In the genomic region with DNA sequence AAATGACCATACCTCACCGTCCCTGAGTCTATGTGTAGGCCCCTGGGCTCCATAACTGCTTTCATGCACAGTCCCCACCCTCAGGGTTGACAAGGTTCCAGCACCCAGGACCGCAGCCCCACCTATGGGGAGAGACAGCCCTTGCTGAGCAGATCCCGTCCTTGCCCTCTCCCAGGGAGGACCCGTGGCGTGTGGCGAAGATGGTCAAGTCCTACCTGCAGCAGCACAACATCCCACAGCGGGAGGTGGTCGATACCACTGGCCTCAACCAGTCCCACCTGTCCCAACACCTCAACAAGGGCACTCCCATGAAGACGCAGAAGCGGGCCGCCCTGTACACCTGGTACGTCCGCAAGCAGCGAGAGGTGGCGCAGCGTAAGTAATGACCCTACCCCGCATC, we compare ENCODE assay signal across 1 cellular context.
TF ChIP-seq lines count a peak whose summit lies in the region.

No MANE protein-coding gene starts in this region.

TF ChIP-seq in HepG2, 621 proteins besides CTCF, POLR2A, EP300 and RAD21:
- TF ChIP-seq HNRNPUL1 (IDR thresholded peaks at IDR 0.05; ENCODE audit: low read depth, low read length) = no peak
- TF ChIP-seq ZNF775 (CRISPR knock-in tag; IDR thresholded peaks at IDR 0.05; ENCODE audit: borderline replicate concordance) = no peak
- TF ChIP-seq, protein P1, sequence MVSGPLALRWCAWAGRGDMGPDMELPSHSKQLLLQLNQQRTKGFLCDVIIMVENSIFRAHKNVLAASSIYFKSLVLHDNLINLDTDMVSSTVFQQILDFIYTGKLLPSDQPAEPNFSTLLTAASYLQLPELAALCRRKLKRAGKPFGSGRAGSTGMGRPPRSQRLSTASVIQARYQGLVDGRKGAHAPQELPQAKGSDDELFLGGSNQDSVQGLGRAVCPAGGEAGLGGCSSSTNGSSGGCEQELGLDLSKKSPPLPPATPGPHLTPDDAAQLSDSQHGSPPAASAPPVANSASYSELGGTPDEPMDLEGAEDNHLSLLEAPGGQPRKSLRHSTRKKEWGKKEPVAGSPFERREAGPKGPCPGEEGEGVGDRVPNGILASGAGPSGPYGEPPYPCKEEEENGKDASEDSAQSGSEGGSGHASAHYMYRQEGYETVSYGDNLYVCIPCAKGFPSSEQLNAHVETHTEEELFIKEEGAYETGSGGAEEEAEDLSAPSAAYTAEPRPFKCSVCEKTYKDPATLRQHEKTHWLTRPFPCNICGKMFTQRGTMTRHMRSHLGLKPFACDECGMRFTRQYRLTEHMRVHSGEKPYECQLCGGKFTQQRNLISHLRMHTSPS (CRISPR knock-in tag; IDR thresholded peaks at IDR 0.05; ENCODE audit: low read depth) = no peak
- TF ChIP-seq, protein P2, sequence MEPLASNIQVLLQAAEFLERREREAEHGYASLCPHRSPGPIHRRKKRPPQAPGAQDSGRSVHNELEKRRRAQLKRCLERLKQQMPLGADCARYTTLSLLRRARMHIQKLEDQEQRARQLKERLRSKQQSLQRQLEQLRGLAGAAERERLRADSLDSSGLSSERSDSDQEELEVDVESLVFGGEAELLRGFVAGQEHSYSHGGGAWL (CRISPR knock-in tag; IDR thresholded peaks at IDR 0.05) = no peak
- no peak for TF ChIP-seq ZNF674 (CRISPR knock-in tag; IDR thresholded peaks at IDR 0.05; ENCODE audit: low read depth)
- no peak for TF ChIP-seq ZNF335 (CRISPR knock-in tag; IDR thresholded peaks at IDR 0.05)
- no peak for TF ChIP-seq POLR2AphosphoS2 (IDR thresholded peaks at IDR 0.05; ENCODE audit: low read depth, low read length)
- peak; percentile 54 for TF ChIP-seq RBFOX2 (IDR thresholded peaks at IDR 0.05; ENCODE audit: low read depth, low read length)
- peak; percentile 88 for TF ChIP-seq AGO2 (optimal IDR thresholded peaks at IDR 0.05; ENCODE audit: low read depth, low read length)
- TF ChIP-seq, protein P3, sequence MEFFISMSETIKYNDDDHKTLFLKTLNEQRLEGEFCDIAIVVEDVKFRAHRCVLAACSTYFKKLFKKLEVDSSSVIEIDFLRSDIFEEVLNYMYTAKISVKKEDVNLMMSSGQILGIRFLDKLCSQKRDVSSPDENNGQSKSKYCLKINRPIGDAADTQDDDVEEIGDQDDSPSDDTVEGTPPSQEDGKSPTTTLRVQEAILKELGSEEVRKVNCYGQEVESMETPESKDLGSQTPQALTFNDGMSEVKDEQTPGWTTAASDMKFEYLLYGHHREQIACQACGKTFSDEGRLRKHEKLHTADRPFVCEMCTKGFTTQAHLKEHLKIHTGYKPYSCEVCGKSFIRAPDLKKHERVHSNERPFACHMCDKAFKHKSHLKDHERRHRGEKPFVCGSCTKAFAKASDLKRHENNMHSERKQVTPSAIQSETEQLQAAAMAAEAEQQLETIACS (CRISPR knock-in tag; IDR thresholded peaks at IDR 0.05) = no peak
- TF ChIP-seq, protein P4, sequence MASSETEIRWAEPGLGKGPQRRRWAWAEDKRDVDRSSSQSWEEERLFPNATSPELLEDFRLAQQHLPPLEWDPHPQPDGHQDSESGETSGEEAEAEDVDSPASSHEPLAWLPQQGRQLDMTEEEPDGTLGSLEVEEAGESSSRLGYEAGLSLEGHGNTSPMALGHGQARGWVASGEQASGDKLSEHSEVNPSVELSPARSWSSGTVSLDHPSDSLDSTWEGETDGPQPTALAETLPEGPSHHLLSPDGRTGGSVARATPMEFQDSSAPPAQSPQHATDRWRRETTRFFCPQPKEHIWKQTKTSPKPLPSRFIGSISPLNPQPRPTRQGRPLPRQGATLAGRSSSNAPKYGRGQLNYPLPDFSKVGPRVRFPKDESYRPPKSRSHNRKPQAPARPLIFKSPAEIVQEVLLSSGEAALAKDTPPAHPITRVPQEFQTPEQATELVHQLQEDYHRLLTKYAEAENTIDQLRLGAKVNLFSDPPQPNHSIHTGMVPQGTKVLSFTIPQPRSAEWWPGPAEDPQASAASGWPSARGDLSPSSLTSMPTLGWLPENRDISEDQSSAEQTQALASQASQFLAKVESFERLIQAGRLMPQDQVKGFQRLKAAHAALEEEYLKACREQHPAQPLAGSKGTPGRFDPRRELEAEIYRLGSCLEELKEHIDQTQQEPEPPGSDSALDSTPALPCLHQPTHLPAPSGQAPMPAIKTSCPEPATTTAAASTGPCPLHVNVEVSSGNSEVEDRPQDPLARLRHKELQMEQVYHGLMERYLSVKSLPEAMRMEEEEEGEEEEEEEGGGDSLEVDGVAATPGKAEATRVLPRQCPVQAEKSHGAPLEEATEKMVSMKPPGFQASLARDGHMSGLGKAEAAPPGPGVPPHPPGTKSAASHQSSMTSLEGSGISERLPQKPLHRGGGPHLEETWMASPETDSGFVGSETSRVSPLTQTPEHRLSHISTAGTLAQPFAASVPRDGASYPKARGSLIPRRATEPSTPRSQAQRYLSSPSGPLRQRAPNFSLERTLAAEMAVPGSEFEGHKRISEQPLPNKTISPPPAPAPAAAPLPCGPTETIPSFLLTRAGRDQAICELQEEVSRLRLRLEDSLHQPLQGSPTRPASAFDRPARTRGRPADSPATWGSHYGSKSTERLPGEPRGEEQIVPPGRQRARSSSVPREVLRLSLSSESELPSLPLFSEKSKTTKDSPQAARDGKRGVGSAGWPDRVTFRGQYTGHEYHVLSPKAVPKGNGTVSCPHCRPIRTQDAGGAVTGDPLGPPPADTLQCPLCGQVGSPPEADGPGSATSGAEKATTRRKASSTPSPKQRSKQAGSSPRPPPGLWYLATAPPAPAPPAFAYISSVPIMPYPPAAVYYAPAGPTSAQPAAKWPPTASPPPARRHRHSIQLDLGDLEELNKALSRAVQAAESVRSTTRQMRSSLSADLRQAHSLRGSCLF (CRISPR knock-in tag; IDR thresholded peaks at IDR 0.05; ENCODE audit: borderline replicate concordance) = no peak
